In the genomic region with DNA sequence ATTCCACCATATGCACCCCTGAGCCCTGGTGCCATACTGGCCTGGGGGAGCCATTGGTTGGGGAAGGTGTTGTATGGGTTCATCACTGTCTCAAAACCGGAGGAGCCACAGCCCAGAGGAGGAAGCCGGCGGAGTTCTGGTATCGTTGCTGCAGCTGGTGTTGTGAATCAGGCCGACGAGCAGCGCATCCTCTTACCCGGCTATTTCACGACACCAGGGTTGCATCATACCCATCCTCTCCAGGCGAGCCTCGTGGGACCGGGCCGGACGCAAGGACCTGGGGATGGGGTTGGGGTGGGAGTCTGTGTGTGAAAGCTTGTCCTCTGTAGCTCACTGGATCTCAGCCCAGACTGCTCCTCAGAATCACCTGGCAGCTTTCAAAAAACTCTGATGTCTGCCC, we compare ENCODE assay signal across 31 cellular contexts. TPM values are rescaled to one million over a fixed set of nuclear protein-coding genes. Genes with fewer than 3 reads are reported as not detected.
DNase-seq lines count a peak whose midpoint lies in the region; ATAC-seq, FAIRE-seq and TF ChIP-seq lines count a peak whose summit lies in the region.
"Had no signal": no experiment of that assay in that cellular context is flagged by ENCODE, and none has a peak within 500 bp of the region (broad histone marks: within the 10 kb centered on the region; RNA-seq: fewer than 3 reads in every experiment).

No MANE protein-coding gene starts in this region.

- RAD21 ChIA-PET in GM12878 (lab: Charles Lee; ENCODE audit: unreplicated experiment): interaction anchor here (1.4 to 1.8 kb wide), 2 partner anchors 53 to 93 kb away, joined by 6 to 10 read pairs; no protein-coding TSS in a partner anchor

- no peak overlapping the region for H3K23ac ChIP-seq in trophoblast cell (ENCODE audit: low read length)

- peak; percentile 78 for DNase-seq in GM12865 (ENCODE audit: low read depth)
- peak; percentile 93 for DNase-seq in MV-4-11 (lab: John Stamatoyannopoulos, UW)
- DNase-seq in GM12878 (ENCODE audit: low read depth, low spot score): no peak
- DNase-seq in trophoblast cell: no peak
- no peak for DNase-seq in caudate nucleus (lab: John Stamatoyannopoulos, UW)
- DNase-seq in NCI-H2029 (lab: John Stamatoyannopoulos, UW): no peak
- no peak for DNase-seq in kidney tubule cell (ENCODE audit: low spot score)
- DNase-seq: activated CD4-positive, alpha-beta T cell treated with anti-CD3 and anti-CD28 coated beads for 48 hours; activated CD8-positive, alpha-beta memory T cell treated with anti-CD3 and anti-CD28 coated beads, Interleukin-2, amount 10 ng/mL, durations not matched to agents 7 days and 5 days; activated naive CD4-positive, alpha-beta T cell treated with anti-CD3 and anti-CD28 coated beads, Interleukin-2, amount 50 U/mL, for 16 hours; activated T-cell treated with anti-CD3 and anti-CD28 coated beads, Interleukin-2, amount 50 U/mL, for 72 hours; DMS79; esophagus squamous epithelium; GF-D8; H9; Karpas-422; NCI-H1105; NCI-H2029 treated with DMSO at 0.1 percent for 48 hours; NCI-H345; NCI-H774; stimulated activated naive CD8-positive, alpha-beta T cell treated with anti-CD3 and anti-CD28 coated beads, Interleukin-15, amount 100 ng/mL, for 72 hours; T-helper 1 cell; thyroid gland had no signal

- no peak overlapping the region for H3K4ac ChIP-seq in trophoblast cell (ENCODE audit: low read depth, low read length)

- H3K4me3 ChIP-seq in GM12865 (ENCODE audit: low read depth, low read length) (no peak overlapping the region), GM12878 (no peak overlapping the region), trophoblast cell (ENCODE audit: low read depth, low read length) (peak overlapping the region; percentile 31)
- H3K4me3 ChIP-seq: esophagus squamous epithelium, hepatocyte, prostate gland, thyroid gland had no signal

- H3K79me2 ChIP-seq in GM12878 (ENCODE audit: control insufficient read depth, insufficient read depth, low read length): no peaks in the 10 kb centered on the region
- H3K79me2 ChIP-seq in trophoblast cell (ENCODE audit: control insufficient read depth, insufficient read depth, low read length, poor library complexity): no peaks in the 10 kb centered on the region
- H3K79me2 ChIP-seq: hepatocyte had no signal

- H3K4me2 ChIP-seq in GM12878 (ENCODE audit: control insufficient read depth, insufficient read depth): peak overlapping the region; percentile 53; the same call in 1 of the 2 replicates
- H3K4me2 ChIP-seq in trophoblast cell (ENCODE audit: low read length): no peak overlapping the region
- H3K4me2 ChIP-seq: hepatocyte had no signal

- no peak for TF ChIP-seq EP300 in GM12878 (IDR thresholded peaks at IDR 0.05; ENCODE audit: borderline replicate concordance in 1 of 2, control insufficient read depth in 1 of 2, low read depth in 2 of 2, low read length in 2 of 2)

- H3K27me3 ChIP-seq in GM12878 (replicated peaks in 1 of 2; ENCODE audit: control insufficient read depth in 2 of 2, insufficient read depth in 2 of 2, low read length in 1 of 2) (no peaks in the 10 kb centered on the region), trophoblast cell (ENCODE audit: insufficient read depth, low read length) (no peaks in the 10 kb centered on the region)
- H3K27me3 ChIP-seq: hepatocyte, thyroid gland had no signal

- WGBS in GM12878 (ENCODE audit: insufficient coverage, insufficient replicate concordance, low lambda C conversion rate, missing lambda C conversion rate): 96% methylated on average over 14 of the region's 14 CpGs
- WGBS in trophoblast cell (ENCODE audit: extremely low coverage, insufficient coverage, insufficient read length): no CpG with 5 or more reads among the region's 14 CpGs

- peaks cover 4% of the 10 kb centered on the region for H3K79me1 ChIP-seq in trophoblast cell (ENCODE audit: low read length)

- H3K14ac ChIP-seq in trophoblast cell (ENCODE audit: low read length): no peak overlapping the region

- no peak overlapping the region for H2BK120ac ChIP-seq in trophoblast cell (ENCODE audit: insufficient read depth, low read length, poor library complexity)

- in situ Hi-C loops in GM12878 (cut with MboI): no loop called here

- no TSS peak for BruUV-seq in GM12878 (replicated peaks; lab: Mats Ljungman, UMichigan)

- H4K91ac ChIP-seq in trophoblast cell (ENCODE audit: low read depth, low read length): no peak overlapping the region

- no peak for ATAC-seq in GM12878
- ATAC-seq: activated CD8-positive, alpha-beta memory T cell treated with anti-CD3 and anti-CD28 coated beads, Interleukin-2, amount 10 ng/mL, durations not matched to agents 7 days and 5 days; activated T-cell treated with anti-CD3 and anti-CD28 coated beads, Interleukin-2, amount 50 U/mL, for 72 hours; left lobe of liver; Panc1; stimulated activated naive CD8-positive, alpha-beta T cell treated with anti-CD3 and anti-CD28 coated beads, Interleukin-15, amount 100 ng/mL, for 72 hours had no signal

- CTCF ChIA-PET in GM12878 (lab: Yijun Ruan, JAX): no interaction called here

- no peak overlapping the region for H4K8ac ChIP-seq in trophoblast cell (ENCODE audit: low read depth, low read length)

- H2BK5ac ChIP-seq in trophoblast cell (ENCODE audit: low read depth, low read length, poor library complexity): no peak overlapping the region

- intact Hi-C loops in GM12878 (cut with micrococcal nuclease; ENCODE audit: unreplicated experiment): no loop called here

- POLR2A ChIA-PET in GM12878 (lab: Charles Lee): interaction anchor here (1.0 to 1.1 kb wide), 2 partner anchors 73 to 89 kb away, joined by 3 read pairs; no protein-coding TSS in a partner anchor

- SMC1A ChIA-PET in GM12878 (lab: Charles Lee; ENCODE audit: uncharacterized antibody, unreplicated experiment): interaction anchor here (0.9 to 6.1 kb wide), 6 partner anchors 11 to 187 kb away, joined by 3 to 41 read pairs (median 6); no protein-coding TSS in a partner anchor

- H3K9ac ChIP-seq in GM12878 (ENCODE audit: control insufficient read depth, insufficient read depth, low read length): no peak overlapping the region
- H3K9ac ChIP-seq in trophoblast cell (ENCODE audit: low read length): no peak overlapping the region

- H3K36me3 ChIP-seq in GM12878 (ENCODE audit: control insufficient read depth in 2 of 2, insufficient read depth in 2 of 2, low read length in 1 of 2): no peaks in the 10 kb centered on the region
- no peaks in the 10 kb centered on the region for H3K36me3 ChIP-seq in trophoblast cell (ENCODE audit: control insufficient read depth in 1 of 2, insufficient read depth in 2 of 2, low read length in 2 of 2)
- H3K36me3 ChIP-seq: esophagus squamous epithelium, prostate gland, thyroid gland had no signal

- peak overlapping the region; percentile 19 for H2AFZ ChIP-seq in GM12878 (ENCODE audit: control insufficient read depth, low read depth, low read length)
- no peak overlapping the region for H2AFZ ChIP-seq in trophoblast cell (ENCODE audit: insufficient read depth, low read length, poor library complexity)
- H2AFZ ChIP-seq: hepatocyte had no signal

- H4K12ac ChIP-seq in trophoblast cell (ENCODE audit: low read depth, low read length): no peak overlapping the region

- no peaks in the 10 kb centered on the region for H4K20me1 ChIP-seq in GM12878 (ENCODE audit: control insufficient read depth, insufficient read depth)

- H3K9me3 ChIP-seq in GM12878 (replicated peaks; ENCODE audit: control insufficient read depth, insufficient read depth, low read length) (no peaks in the 10 kb centered on the region), trophoblast cell (ENCODE audit: insufficient read depth, low read depth, low read length) (no peaks in the 10 kb centered on the region)
- H3K9me3 ChIP-seq: esophagus squamous epithelium, prostate gland, thyroid gland had no signal

- no peak for FAIRE-seq in GM12878 (lab: Jason Lieb, UNC)
- FAIRE-seq: frontal cortex had no signal

- H3K4me1 ChIP-seq in GM12878 (ENCODE audit: control insufficient read depth, insufficient read depth, low read length) (peaks cover 33% of the 10 kb centered on the region), trophoblast cell (ENCODE audit: control insufficient read depth in 1 of 2, insufficient read depth in 2 of 2, low read length in 2 of 2) (peaks cover 7 to 12% of the 10 kb centered on the region in 2 experiments)
- H3K4me1 ChIP-seq: esophagus squamous epithelium, prostate gland, thyroid gland had no signal

- TF ChIP-seq POLR2A in GM12878 (IDR thresholded peaks at IDR 0.05; ENCODE audit: low read depth, low read length): no peak

- H3K27ac ChIP-seq in GM12878 (ENCODE audit: control insufficient read depth, insufficient read depth) (no peak overlapping the region), trophoblast cell (ENCODE audit: low read depth, low read length) (no peak overlapping the region), caudate nucleus (ENCODE audit: low read depth, low read length) (no peak overlapping the region)
- H3K27ac ChIP-seq: esophagus squamous epithelium, hepatocyte, prostate gland, thyroid gland had no signal

- no peak for TF ChIP-seq RAD21 in GM12878 (IDR thresholded peaks at IDR 0.05; ENCODE audit: insufficient read depth, low read depth, low read length)

- H2BK12ac ChIP-seq in trophoblast cell (ENCODE audit: low read length): no peak overlapping the region

- H3K18ac ChIP-seq in trophoblast cell (ENCODE audit: low read length): no peak overlapping the region

- no peak overlapping the region for H2AK5ac ChIP-seq in trophoblast cell (ENCODE audit: low read length)

- TF ChIP-seq CTCF in GM12865 (IDR thresholded peaks at IDR 0.05; ENCODE audit: insufficient read depth, low read depth, low read length, missing control alignments) (no peak), GM12878 (IDR thresholded peaks at IDR 0.05 in 2 of 3, conservative IDR thresholded peaks at IDR 0.05 in 1 of 3; ENCODE audit: control insufficient read depth in 2 of 3, extremely low read depth in 1 of 3, insufficient read depth in 1 of 3, low read depth in 3 of 3, low read length in 3 of 3) (no peak)

RNA-seq across cellular contexts. Expression of gene SLC12A3, which starts 6.6 kb away (rescaled TPM):
- total RNA-seq in GM12878 (2013; cell fraction: nucleolus; rRNA removed): 0.98 and 2.1 TPM in 2 replicates
- total RNA-seq in GM12878 (2014; rRNA removed) (3.4 and 4.0 TPM in 2 replicates), GM12878 (2014; rRNA removed; fragmentation: Illumina TruSeq; extraction: Trizol) (2.8 and 3.5 TPM in 2 replicates), GM12878 (2021) (4.8 and 5.2 TPM in 2 replicates)
- 0.21 TPM for polyA plus RNA-seq in GM12878 (2011; ENCODE audit: low read depth)
- polyA plus RNA-seq in GM12878 (2011; rRNA removed) (0.05 and 0.16 TPM in 2 replicates), GM12878 (2014; fragmentation: Illumina TruSeq; extraction: Trizol) (4.9 and 5.9 TPM in 2 replicates), GM12878 (2014; fragmentation: Nextera tagmentation; extraction: Ambion mirVana) (1 to 10 TPM in 1 of 2 experiments, under 1 TPM in 1; 0.95 to 1.0 TPM), GM12878 (2014; rRNA removed) (5.1 and 6.3 TPM in 2 replicates), GM12878 (2016; fragmentation: Nextera tagmentation; extraction: Ambion mirVana) (1 to 10 TPM; 2.8 TPM)
- polyA plus RNA-seq in GM12878 (2011; cell fraction: cytosol; rRNA removed): 0.10 and 0.16 TPM in 2 replicates
- 0.13 and 0.35 TPM in 2 replicates for polyA plus RNA-seq in GM12878 (2011; cell fraction: nucleus; rRNA removed)
- polyA plus RNA-seq in GM12878 (2012): 0.38 and 0.55 TPM in 2 replicates
- 0.21 and 0.22 TPM in 2 replicates for polyA minus RNA-seq in GM12878 (2011; rRNA and poly(A)+ RNA removed)
- 1.0 and 2.3 TPM in 2 replicates for polyA minus RNA-seq in GM12878 (2011; cell fraction: cytosol; rRNA and poly(A)+ RNA removed)
- polyA minus RNA-seq in GM12878 (2011; cell fraction: nucleus; rRNA and poly(A)+ RNA removed): 0.29 TPM in 1 of 2 replicates, not detected in the other
- polyA plus RNA-seq in trophoblast cell (2013): 0.11 TPM in 2 replicates
- total RNA-seq: activated CD8-positive, alpha-beta memory T cell treated with anti-CD3 and anti-CD28 coated beads, Interleukin-2, amount 10 ng/mL, durations not matched to agents 7 days and 5 days; activated T-cell treated with anti-CD3 and anti-CD28 coated beads, Interleukin-2, amount 50 U/mL, for 72 hours; aorta; cardiac septum; esophagus squamous epithelium; frontal cortex; H9; hepatocyte; left lobe of liver; SK-MEL-5; thyroid gland had no signal
- polyA plus RNA-seq: aorta, hepatocyte had no signal

Comparison
In these comparisons a context has a peak if more than half of its experiments do, and no peak if none do; other contexts are left out.
1. DNase-seq: peak in GM12865 (single experiment) and MV-4-11 (single experiment); none in GM12878 (single experiment), trophoblast cell (0 of 2), caudate nucleus (0 of 61), NCI-H2029 (single experiment) and kidney tubule cell (single experiment).